ENCODE assay signal across 1 cellular context in the genomic region with DNA sequence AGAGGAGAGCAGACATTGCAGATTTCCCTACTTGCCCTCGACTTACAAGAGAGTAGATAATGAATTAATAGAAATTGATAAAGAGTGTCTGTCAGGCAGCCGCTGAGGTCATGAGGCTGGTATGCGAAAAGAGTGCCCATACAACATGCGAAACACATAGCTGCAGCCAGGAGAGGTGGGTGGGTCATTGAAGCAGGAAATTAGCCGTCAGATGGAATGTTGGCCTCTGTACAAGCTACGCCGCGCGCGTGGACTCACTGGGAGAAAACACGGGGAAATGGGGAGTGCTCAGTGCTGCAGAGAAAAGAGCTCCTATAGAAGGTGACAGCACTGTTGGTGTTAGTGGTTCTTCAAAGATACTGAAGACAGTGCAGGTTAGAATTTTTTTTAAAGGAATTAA.
TF ChIP-seq lines count a peak whose summit lies in the region.

No MANE protein-coding gene starts in this region.

TF ChIP-seq in HepG2, 621 proteins besides CTCF, POLR2A, EP300 and RAD21 (continued from another document):
- TF ChIP-seq, protein P1, sequence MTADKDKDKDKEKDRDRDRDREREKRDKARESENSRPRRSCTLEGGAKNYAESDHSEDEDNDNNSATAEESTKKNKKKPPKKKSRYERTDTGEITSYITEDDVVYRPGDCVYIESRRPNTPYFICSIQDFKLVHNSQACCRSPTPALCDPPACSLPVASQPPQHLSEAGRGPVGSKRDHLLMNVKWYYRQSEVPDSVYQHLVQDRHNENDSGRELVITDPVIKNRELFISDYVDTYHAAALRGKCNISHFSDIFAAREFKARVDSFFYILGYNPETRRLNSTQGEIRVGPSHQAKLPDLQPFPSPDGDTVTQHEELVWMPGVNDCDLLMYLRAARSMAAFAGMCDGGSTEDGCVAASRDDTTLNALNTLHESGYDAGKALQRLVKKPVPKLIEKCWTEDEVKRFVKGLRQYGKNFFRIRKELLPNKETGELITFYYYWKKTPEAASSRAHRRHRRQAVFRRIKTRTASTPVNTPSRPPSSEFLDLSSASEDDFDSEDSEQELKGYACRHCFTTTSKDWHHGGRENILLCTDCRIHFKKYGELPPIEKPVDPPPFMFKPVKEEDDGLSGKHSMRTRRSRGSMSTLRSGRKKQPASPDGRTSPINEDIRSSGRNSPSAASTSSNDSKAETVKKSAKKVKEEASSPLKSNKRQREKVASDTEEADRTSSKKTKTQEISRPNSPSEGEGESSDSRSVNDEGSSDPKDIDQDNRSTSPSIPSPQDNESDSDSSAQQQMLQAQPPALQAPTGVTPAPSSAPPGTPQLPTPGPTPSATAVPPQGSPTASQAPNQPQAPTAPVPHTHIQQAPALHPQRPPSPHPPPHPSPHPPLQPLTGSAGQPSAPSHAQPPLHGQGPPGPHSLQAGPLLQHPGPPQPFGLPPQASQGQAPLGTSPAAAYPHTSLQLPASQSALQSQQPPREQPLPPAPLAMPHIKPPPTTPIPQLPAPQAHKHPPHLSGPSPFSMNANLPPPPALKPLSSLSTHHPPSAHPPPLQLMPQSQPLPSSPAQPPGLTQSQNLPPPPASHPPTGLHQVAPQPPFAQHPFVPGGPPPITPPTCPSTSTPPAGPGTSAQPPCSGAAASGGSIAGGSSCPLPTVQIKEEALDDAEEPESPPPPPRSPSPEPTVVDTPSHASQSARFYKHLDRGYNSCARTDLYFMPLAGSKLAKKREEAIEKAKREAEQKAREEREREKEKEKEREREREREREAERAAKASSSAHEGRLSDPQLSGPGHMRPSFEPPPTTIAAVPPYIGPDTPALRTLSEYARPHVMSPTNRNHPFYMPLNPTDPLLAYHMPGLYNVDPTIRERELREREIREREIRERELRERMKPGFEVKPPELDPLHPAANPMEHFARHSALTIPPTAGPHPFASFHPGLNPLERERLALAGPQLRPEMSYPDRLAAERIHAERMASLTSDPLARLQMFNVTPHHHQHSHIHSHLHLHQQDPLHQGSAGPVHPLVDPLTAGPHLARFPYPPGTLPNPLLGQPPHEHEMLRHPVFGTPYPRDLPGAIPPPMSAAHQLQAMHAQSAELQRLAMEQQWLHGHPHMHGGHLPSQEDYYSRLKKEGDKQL (CRISPR knock-in tag; IDR thresholded peaks at IDR 0.05; ENCODE audit: low read depth): no peak
- TF ChIP-seq CREM (IDR thresholded peaks at IDR 0.05) (no peak), CREM (CRISPR knock-in tag; IDR thresholded peaks at IDR 0.05) (no peak), CHCHD3 (CRISPR knock-in tag; IDR thresholded peaks at IDR 0.05) (no peak)
